13 cellular contexts compared by ENCODE assay signal in the genomic region with DNA sequence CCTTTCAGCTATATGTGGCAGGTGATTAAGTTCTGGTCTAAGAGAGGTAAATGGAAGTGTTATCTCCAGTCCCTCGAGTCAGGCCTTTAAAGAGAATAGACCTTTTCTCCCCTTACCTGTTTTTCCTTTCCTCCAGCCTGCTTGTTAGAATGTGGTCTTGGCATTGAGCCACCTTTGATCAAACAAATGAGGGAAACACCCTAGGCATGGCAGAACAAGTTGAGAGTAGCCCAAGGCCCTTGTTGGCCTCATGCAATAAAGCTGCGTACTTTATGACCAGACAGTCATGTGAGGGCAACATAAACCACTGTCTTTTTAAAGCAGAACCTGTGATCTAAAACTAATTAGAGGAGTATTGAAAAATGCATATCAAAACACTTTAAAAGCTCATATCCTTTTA. TPM values are rescaled to one million over a fixed set of nuclear protein-coding genes. Genes with fewer than 3 reads are reported as not detected.
A peak's percentile ranks its signal among the peaks of the same experiment; 100 is the strongest.
DNase-seq lines count a peak whose midpoint lies in the region; ATAC-seq and TF ChIP-seq lines count a peak whose summit lies in the region.
"Had no signal": no experiment of that assay in that cellular context is flagged by ENCODE, and none has a peak within 500 bp of the region (broad histone marks: within the 10 kb centered on the region; RNA-seq: fewer than 3 reads in every experiment).

No MANE protein-coding gene starts in this region.

- no peaks in the 10 kb centered on the region for H3K79me1 ChIP-seq in neuronal stem cell (ENCODE audit: low read depth, low read length)

- H3K36me3 ChIP-seq in thymus (ENCODE audit: control insufficient read depth, insufficient read depth) (no peaks in the 10 kb centered on the region), neuronal stem cell (replicated peaks in 1 of 2; ENCODE audit: control insufficient read depth in 2 of 2, insufficient read depth in 2 of 2, low read length in 2 of 2) (no peaks in the 10 kb centered on the region)

- ATAC-seq in esophagus mucosa = peak; percentile 81
- ATAC-seq: CD8-positive, alpha-beta T cell had no signal

- no peak overlapping the region for H4K91ac ChIP-seq in neuronal stem cell (ENCODE audit: low read depth, low read length, poor library complexity)

- H2BK12ac ChIP-seq in neuronal stem cell (ENCODE audit: low read length) = no peak overlapping the region

- no peak overlapping the region for H4K8ac ChIP-seq in neuronal stem cell (ENCODE audit: low read depth, low read length)

- no peak overlapping the region for H2BK15ac ChIP-seq in neuronal stem cell (ENCODE audit: low read length)

- H3K4me2 ChIP-seq in neuronal stem cell (ENCODE audit: insufficient read depth, low read length, poor library complexity, severe bottlenecking) = no peak overlapping the region
- H3K4me2 ChIP-seq: KMS-11 had no signal

- no peak overlapping the region for H3K9ac ChIP-seq in neuronal stem cell (ENCODE audit: low read depth, low read length, poor library complexity)
- H3K9ac ChIP-seq: KMS-11 had no signal

- H3K23ac ChIP-seq in neuronal stem cell (ENCODE audit: low read depth, low read length, poor library complexity) = no peak overlapping the region

- H2AK5ac ChIP-seq in neuronal stem cell (ENCODE audit: low read depth, low read length) = no peak overlapping the region

- no peak overlapping the region for H2BK5ac ChIP-seq in neuronal stem cell (ENCODE audit: low read length)

- H2AFZ ChIP-seq in neuronal stem cell (ENCODE audit: low read length) = no peak overlapping the region

- no peaks in the 10 kb centered on the region for H3K27me3 ChIP-seq in thymus (ENCODE audit: control insufficient read depth, insufficient read depth)
- H3K27me3 ChIP-seq in neuronal stem cell (ENCODE audit: control insufficient read depth in 3 of 3, insufficient read depth in 3 of 3, low read depth in 1 of 3, low read length in 3 of 3) = peaks cover 0 to 6% (median 0%) of the 10 kb centered on the region in 3 experiments

- H3K4ac ChIP-seq in neuronal stem cell (ENCODE audit: low read length) = no peak overlapping the region

- in situ Hi-C loops in ACHN (cut with HindIII; ENCODE audit: low pct_ligation_motif_present, low pct_unique_long_range_greater_than_20kb, low sequenced_read_pairs) = no loop called here

- H3K4me3 ChIP-seq in GM12865 (ENCODE audit: low read depth, low read length) (no peak overlapping the region), thymus (ENCODE audit: low read length) (no peak overlapping the region), neuronal stem cell (ENCODE audit: low read length in 2 of 2) (no peak overlapping the region)

- H3K18ac ChIP-seq in neuronal stem cell (ENCODE audit: low read length) = no peak overlapping the region

- 61% methylated on average over 2 of the region's 2 CpGs for whole genome bisulfite sequencing in thymus
- no CpG with 5 or more reads among the region's 2 CpGs for WGBS in neuronal stem cell (ENCODE audit: extremely low coverage in 2 of 2, insufficient read length in 2 of 2, insufficient replicate concordance in 1 of 2), 2 donors

- no peaks in the 10 kb centered on the region for H3K4me1 ChIP-seq in thymus (ENCODE audit: control insufficient read depth, insufficient read depth, low read length)
- no peaks in the 10 kb centered on the region for H3K4me1 ChIP-seq in neuronal stem cell (ENCODE audit: control insufficient read depth in 2 of 2, insufficient read depth in 1 of 2, low read depth in 1 of 2, low read length in 2 of 2)

- no peak overlapping the region for H2BK120ac ChIP-seq in neuronal stem cell (ENCODE audit: low read depth, low read length)

- no peak for TF ChIP-seq CTCF in GM12865 (IDR thresholded peaks at IDR 0.05; ENCODE audit: insufficient read depth, low read depth, low read length, missing control alignments)

- H3K14ac ChIP-seq in neuronal stem cell (ENCODE audit: low read length) = no peak overlapping the region

- H3K9me3 ChIP-seq in thymus (ENCODE audit: control insufficient read depth) = no peaks in the 10 kb centered on the region
- H3K9me3 ChIP-seq in neuronal stem cell (replicated peaks in 1 of 2; ENCODE audit: control insufficient read depth in 2 of 2, insufficient read depth in 1 of 2, low read depth in 1 of 2, low read length in 2 of 2) = no peaks in the 10 kb centered on the region

- peak; percentile 3 for DNase-seq in GM12865 (ENCODE audit: low read depth)
- peak; percentile 49 to 60 for DNase-seq in NCI-H526 (lab: John Stamatoyannopoulos, UW)
- no peak for DNase-seq in neuronal stem cell (ENCODE audit: low spot score)
- DNase-seq in KG1 (lab: John Stamatoyannopoulos, UW) = no peak
- no peak for DNase-seq in ACHN
- DNase-seq: activated CD4-positive, alpha-beta T cell treated with anti-CD3 and anti-CD28 coated beads, Interleukin-2, amount 10 ng/mL, durations not matched to agents 24 days and 14 days; CD8-positive, alpha-beta T cell; foreskin fibroblast; NCI-H2029 treated with DMSO at 0.1 percent for 48 hours; stimulated activated naive CD4-positive, alpha-beta T cell had no signal

- peak overlapping the region; percentile 42 for H3K27ac ChIP-seq in thymus (ENCODE audit: low read depth)
- H3K27ac ChIP-seq in neuronal stem cell (replicated peaks; ENCODE audit: low read length) = no peak overlapping the region
- H3K27ac ChIP-seq: KMS-11 had no signal

RNA-seq across cellular contexts. Expression of a gene that starts 13.2 kb away (rescaled TPM):
- 0.16 TPM for total RNA-seq in esophagus mucosa
- polyA plus RNA-seq in thymus = 7.0 TPM
- polyA plus RNA-seq in neuronal stem cell (2013, experiment 1 of 2) = not detected
- polyA plus RNA-seq in neuronal stem cell (2013, experiment 2 of 2) = 0.03 TPM
- total RNA-seq: activated CD4-positive, alpha-beta T cell treated with anti-CD3 and anti-CD28 coated beads, Interleukin-2, amount 10 ng/mL, durations not matched to agents 24 days and 14 days; CD8-positive, alpha-beta T cell had no signal

Comparison
In these comparisons a context has a peak if more than half of its experiments do, and no peak if none do; other contexts are left out.
1. DNase-seq: peak in GM12865 (single experiment) and NCI-H526 (2 of 2); none in neuronal stem cell (single experiment), KG1 (single experiment) and ACHN (single experiment).